ENCODE assay signal across 8 cellular contexts in the genomic region with DNA sequence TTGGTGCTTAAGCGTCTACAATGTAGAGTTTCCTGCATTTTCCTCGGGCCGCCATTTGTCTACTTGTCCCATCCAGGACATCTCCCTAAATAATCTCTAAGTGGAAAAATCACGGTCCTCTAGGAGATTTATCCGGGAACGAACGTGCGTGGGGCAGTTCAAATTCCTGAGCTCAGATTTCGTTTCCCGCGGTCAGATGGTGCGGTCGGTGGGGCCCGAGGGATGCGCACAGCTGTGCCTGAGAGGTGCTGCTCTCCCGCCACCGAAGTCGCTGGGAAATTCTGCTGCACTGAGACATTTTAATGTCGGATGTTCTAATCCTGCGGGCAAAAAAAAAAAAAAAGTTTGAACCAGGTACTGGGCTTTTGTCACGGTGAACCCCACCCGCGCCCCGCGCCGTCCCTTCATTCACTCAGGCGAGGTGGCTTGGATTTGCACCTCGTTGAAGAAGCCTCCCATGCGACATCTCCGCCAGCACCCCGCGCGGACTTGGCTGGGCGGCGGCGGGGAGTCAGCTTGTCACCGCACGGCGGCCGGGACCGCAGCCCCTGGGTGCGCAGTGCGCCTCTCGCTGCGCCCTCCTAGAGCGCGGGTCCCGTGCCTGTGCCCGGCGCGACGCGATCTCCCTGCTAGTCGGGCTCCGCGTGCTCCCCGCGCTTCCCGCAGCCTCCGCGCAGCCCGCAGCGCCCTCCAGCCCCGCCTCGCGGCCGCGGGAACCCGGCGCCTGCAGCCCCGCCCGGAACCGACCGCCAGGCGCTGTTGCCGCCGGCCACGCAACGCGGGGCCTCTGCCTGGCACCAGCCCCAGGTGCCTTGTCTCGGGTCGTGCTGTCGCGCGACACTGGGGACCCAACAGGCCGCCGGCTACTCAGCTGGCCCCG.
DNase-seq lines count a peak whose midpoint lies in the region; ATAC-seq, FAIRE-seq and TF ChIP-seq lines count a peak whose summit lies in the region.

No MANE protein-coding gene starts in this region.

- TF ChIP-seq EP300 in HepG2 (IDR thresholded peaks at IDR 0.05; ENCODE audit: low read depth in 2 of 2, low read length in 2 of 2) (no peak), HepG2 (CRISPR knock-in tag; IDR thresholded peaks at IDR 0.05; ENCODE audit: borderline replicate concordance) (no peak), upper lobe of left lung (IDR thresholded peaks at IDR 0.05) (no peak)

- no peak for TF ChIP-seq POLR2A in HepG2 (IDR thresholded peaks at IDR 0.05; ENCODE audit: insufficient read depth in 1 of 2, low read depth in 2 of 2, low read length in 2 of 2)
- TF ChIP-seq POLR2A in upper lobe of left lung (IDR thresholded peaks at IDR 0.05), result no peak

- peaks cover 3% of the 10 kb centered on the region for H3K9me3 Mint-ChIP-seq in activated T-helper 17 cell treated with anti-CD3 and anti-CD28 coated beads, Interleukin-2, amount 50 U/mL, for 72 hours
- H3K9me3 Mint-ChIP-seq in activated CD4-positive, alpha-beta memory T cell treated with anti-CD3 and anti-CD28 coated beads for 36 hours, result no peaks in the 10 kb centered on the region

- no TSS peak for BruUV-seq in HepG2 (replicated peaks; lab: Mats Ljungman, UMichigan)

- DNase-seq in HepG2 (ENCODE audit: low spot score) (no peak), RPMI8226 (peak; percentile 37), epithelial cell of proximal tubule (ENCODE audit: low read depth) (no peak), upper lobe of left lung (peak; percentile 22 to 90)
- DNase-seq in activated CD4-positive, alpha-beta memory T cell treated with anti-CD3 and anti-CD28 coated beads for 36 hours, result no peak

- ATAC-seq in HepG2, result no peak
- ATAC-seq in upper lobe of left lung (ENCODE audit: low FRiP score in 2 of 2), result peak in 1 of 2 donors; percentile 87
- ATAC-seq in activated T-helper 17 cell treated with anti-CD3 and anti-CD28 coated beads, Interleukin-2, amount 50 U/mL, for 72 hours (replicated peaks), result no peak

- TF ChIP-seq RAD21 in liver (IDR thresholded peaks at IDR 0.05), result no peak
- TF ChIP-seq RAD21 in HepG2 (CRISPR knock-in tag; IDR thresholded peaks at IDR 0.05), result no peak

- no peaks in the 10 kb centered on the region for H3K36me3 ChIP-seq in liver (ENCODE audit: control insufficient read depth in 4 of 4, insufficient read depth in 3 of 4, low read depth in 1 of 4, low read length in 3 of 4)
- no peaks in the 10 kb centered on the region for H3K36me3 ChIP-seq in HepG2 (replicated peaks in 1 of 2; ENCODE audit: control insufficient read depth in 1 of 2, insufficient read depth in 2 of 2, low read length in 2 of 2)
- H3K36me3 ChIP-seq in mucosa of stomach (ENCODE audit: control insufficient read depth, insufficient read depth, low read length), result no peaks in the 10 kb centered on the region
- H3K36me3 ChIP-seq in upper lobe of left lung, result no peaks in the 10 kb centered on the region

- H3K9ac ChIP-seq in liver (ENCODE audit: low read depth in 1 of 2, low read length in 2 of 2), result no peak overlapping the region
- H3K9ac ChIP-seq in HepG2 (ENCODE audit: insufficient read depth, low read depth, low read length), result no peak overlapping the region
- peak overlapping the region; percentile 31 for H3K9ac ChIP-seq in mucosa of stomach (ENCODE audit: low read length)

- no peak overlapping the region for H3K27ac ChIP-seq in liver (ENCODE audit: low read depth in 1 of 2, low read length in 2 of 2)
- H3K27ac ChIP-seq in HepG2 (ENCODE audit: extremely low read length, insufficient read depth, low read length), result no peak overlapping the region
- peak overlapping the region; percentile 60 to 84 (median 76) for H3K27ac ChIP-seq in upper lobe of left lung

- TF ChIP-seq CTCF in liver (IDR thresholded peaks at IDR 0.05; ENCODE audit: low read depth, low read length, missing input control), result no peak
- TF ChIP-seq CTCF in HepG2 (CRISPR knock-in tag; IDR thresholded peaks at IDR 0.05), result no peak
- TF ChIP-seq CTCF in epithelial cell of proximal tubule (conservative IDR thresholded peaks at IDR 0.05; ENCODE audit: low read depth, low read length), result peak; percentile 9
- TF ChIP-seq CTCF in upper lobe of left lung (IDR thresholded peaks at IDR 0.05), result peak in 5 of 6 experiments; percentile 27 to 74 (median 64)

- POLR2A ChIA-PET in HepG2 (lab: Yijun Ruan, JAX), result no interaction called here
- POLR2A ChIA-PET in activated CD4-positive, alpha-beta memory T cell treated with anti-CD3 and anti-CD28 coated beads for 36 hours (lab: Charles Lee), result no interaction called here

- intact Hi-C loops in HepG2 (cut with micrococcal nuclease; ENCODE audit: unreplicated experiment), result no loop called here
- intact Hi-C loops in activated CD4-positive, alpha-beta memory T cell treated with anti-CD3 and anti-CD28 coated beads for 36 hours (cut with micrococcal nuclease), result no loop called here

- H3K4me3 Mint-ChIP-seq in activated T-helper 17 cell treated with anti-CD3 and anti-CD28 coated beads, Interleukin-2, amount 50 U/mL, for 72 hours, result no peak overlapping the region
- no peak overlapping the region for H3K4me3 Mint-ChIP-seq in activated CD4-positive, alpha-beta memory T cell treated with anti-CD3 and anti-CD28 coated beads for 36 hours

- no peaks in the 10 kb centered on the region for H4K20me1 ChIP-seq in HepG2 (ENCODE audit: insufficient read depth, low read length)

- in situ Hi-C loops in HepG2 (cut with HindIII; ENCODE audit: extremely low pct_ligation_motif_present, low pct_unique_long_range_greater_than_20kb), result no loop called here

- 7% methylated on average over 88 of the region's 88 CpGs for WGBS in liver
- 69% methylated on average over 68 of the region's 88 CpGs for WGBS in HepG2 (ENCODE audit: low lambda C conversion rate)
- 2 to 3% methylated on average over 23 to 40 of the region's 88 CpGs for WGBS in upper lobe of left lung, 2 donors

- no peak overlapping the region for H3K4me2 ChIP-seq in HepG2 (ENCODE audit: low read depth, low read length)

- no peaks in the 10 kb centered on the region for H3K79me2 ChIP-seq in HepG2 (ENCODE audit: insufficient read depth, low read length)

- H2AFZ ChIP-seq in HepG2 (ENCODE audit: low read length), result no peak overlapping the region

- H3K4me3 ChIP-seq in liver (ENCODE audit: low read depth in 1 of 3, low read length in 3 of 3) (peak overlapping the region; percentile 18 to 55 (median 46)), HepG2 (replicated peaks in 1 of 3; ENCODE audit: insufficient read depth in 1 of 3, low read depth in 2 of 3, low read length in 3 of 3) (no peak overlapping the region), epithelial cell of proximal tubule (ENCODE audit: low read depth, low read length) (peak overlapping the region; percentile 48), mucosa of stomach (ENCODE audit: low read length) (no peak overlapping the region), upper lobe of left lung (peak overlapping the region; percentile 36 to 64 (median 55))

- H3K27me3 ChIP-seq in liver (ENCODE audit: control insufficient read depth in 4 of 4, insufficient read depth in 4 of 4, low read length in 3 of 4), result peaks cover 0 to 3% (median 1%) of the 10 kb centered on the region in 4 donors
- H3K27me3 ChIP-seq in HepG2 (ENCODE audit: control insufficient read depth in 1 of 2, insufficient read depth in 2 of 2, low read length in 2 of 2), result no peaks in the 10 kb centered on the region
- H3K27me3 ChIP-seq in mucosa of stomach (ENCODE audit: control insufficient read depth, insufficient read depth, low read length), result peaks cover 35% of the 10 kb centered on the region
- peaks cover 0 to 7% (median 0%) of the 10 kb centered on the region in 4 donors for H3K27me3 ChIP-seq in upper lobe of left lung

- no peaks in the 10 kb centered on the region for H3K4me1 Mint-ChIP-seq in activated T-helper 17 cell treated with anti-CD3 and anti-CD28 coated beads, Interleukin-2, amount 50 U/mL, for 72 hours
- no peaks in the 10 kb centered on the region for H3K4me1 Mint-ChIP-seq in activated CD4-positive, alpha-beta memory T cell treated with anti-CD3 and anti-CD28 coated beads for 36 hours (ENCODE audit: low read depth)

- FAIRE-seq in HepG2 (lab: Jason Lieb, UNC), result no peak

- no peak overlapping the region for H3K27ac Mint-ChIP-seq in activated T-helper 17 cell treated with anti-CD3 and anti-CD28 coated beads, Interleukin-2, amount 50 U/mL, for 72 hours
- no peak overlapping the region for H3K27ac Mint-ChIP-seq in activated CD4-positive, alpha-beta memory T cell treated with anti-CD3 and anti-CD28 coated beads for 36 hours

- H3K4me1 ChIP-seq in liver (ENCODE audit: control insufficient read depth in 4 of 4, insufficient read depth in 4 of 4, low read length in 3 of 4), result peaks cover 0 to 9% (median 3%) of the 10 kb centered on the region in 4 donors
- no peaks in the 10 kb centered on the region for H3K4me1 ChIP-seq in HepG2 (ENCODE audit: insufficient read depth, low read length)
- H3K4me1 ChIP-seq in mucosa of stomach (ENCODE audit: control insufficient read depth, insufficient read depth, low read length), result no peaks in the 10 kb centered on the region
- H3K4me1 ChIP-seq in upper lobe of left lung, result peaks cover 4 to 28% (median 7%) of the 10 kb centered on the region in 4 donors

- H3K36me3 Mint-ChIP-seq in activated T-helper 17 cell treated with anti-CD3 and anti-CD28 coated beads, Interleukin-2, amount 50 U/mL, for 72 hours (ENCODE audit: low read depth), result no peaks in the 10 kb centered on the region
- H3K36me3 Mint-ChIP-seq in activated CD4-positive, alpha-beta memory T cell treated with anti-CD3 and anti-CD28 coated beads for 36 hours, result no peaks in the 10 kb centered on the region

- H3K9me3 ChIP-seq in liver (ENCODE audit: control insufficient read depth in 4 of 4, low read length in 3 of 4) (no peaks in the 10 kb centered on the region), HepG2 (ENCODE audit: low read length) (peaks cover 36% of the 10 kb centered on the region), mucosa of stomach (ENCODE audit: control insufficient read depth, low read length) (no peaks in the 10 kb centered on the region), upper lobe of left lung (no peaks in the 10 kb centered on the region)

- CTCF ChIA-PET in HepG2 (lab: Yijun Ruan, JAX; ENCODE audit: low intra/inter-chr PET ratio, low total read pairs), result no interaction called here
- CTCF ChIA-PET in activated CD4-positive, alpha-beta memory T cell treated with anti-CD3 and anti-CD28 coated beads for 36 hours (lab: Charles Lee), result no interaction called here

- peaks cover 15% of the 10 kb centered on the region for H3K27me3 Mint-ChIP-seq in activated T-helper 17 cell treated with anti-CD3 and anti-CD28 coated beads, Interleukin-2, amount 50 U/mL, for 72 hours
- H3K27me3 Mint-ChIP-seq in activated CD4-positive, alpha-beta memory T cell treated with anti-CD3 and anti-CD28 coated beads for 36 hours, result peaks cover 31% of the 10 kb centered on the region

TF ChIP-seq in HepG2, 621 proteins besides CTCF, POLR2A, EP300 and RAD21 (continues in another document):
- TF ChIP-seq HNRNPUL1 (IDR thresholded peaks at IDR 0.05; ENCODE audit: low read depth, low read length) (no peak), CEBPG (CRISPR knock-in tag; IDR thresholded peaks at IDR 0.05) (no peak), ZNF143 (CRISPR knock-in tag; IDR thresholded peaks at IDR 0.05) (no peak), EZH2 (conservative IDR thresholded peaks at IDR 0.05; ENCODE audit: low read depth, low read length) (no peak), ZNF329 (CRISPR knock-in tag; IDR thresholded peaks at IDR 0.05; ENCODE audit: low read depth) (no peak), HNRNPL (IDR thresholded peaks at IDR 0.05; ENCODE audit: low read depth, low read length) (no peak)

Comparison
In these comparisons a context has a peak if more than half of its experiments do, and no peak if none do; other contexts are left out.
1. H3K4me3 ChIP-seq: peak in liver (3 of 3), epithelial cell of proximal tubule (single experiment) and upper lobe of left lung (4 of 4); none in HepG2 (0 of 3) and mucosa of stomach (single experiment).
2. H3K27ac ChIP-seq: peak in upper lobe of left lung (4 of 4); none in liver (0 of 2) and HepG2 (single experiment).
3. CTCF ChIP-seq: peak in epithelial cell of proximal tubule (single experiment) and upper lobe of left lung (5 of 6); none in liver (single experiment) and HepG2 (single experiment).
4. DNase-seq: peak in RPMI8226 (single experiment) and upper lobe of left lung (2 of 2); none in HepG2 (single experiment), epithelial cell of proximal tubule (single experiment) and activated CD4-positive, alpha-beta memory T cell treated with anti-CD3 and anti-CD28 coated beads for 36 hours (single experiment).